11 cellular contexts compared by ENCODE assay signal in genomic region chr6:136719280-136720044, GRCh38.
DNase-seq lines count a peak whose midpoint lies in the region; ATAC-seq and TF ChIP-seq lines count a peak whose summit lies in the region.
"Had no signal": no experiment of that assay in that cellular context is flagged by ENCODE, and none has a peak within 500 bp of the region (broad histone marks: within the 10 kb centered on the region; RNA-seq: fewer than 3 reads in every experiment).

No MANE protein-coding gene starts in this region.

- WGBS in tibial nerve, 2 donors = 64 to 75% methylated on average over 2 of the region's 2 CpGs

- H3K27me3 Mint-ChIP-seq in activated T-helper 2 cell treated with anti-CD3 and anti-CD28 coated beads, Interferon-gamma antibody, Interleukin-2, Interleukin-4, amounts not matched to agents 10 μg/mL and 5 μg/mL and 100 μg/mL, durations not matched to agents 14 hours and 24 hours and 36 hours (ENCODE audit: low read depth) = no peaks in the 10 kb centered on the region
- H3K27me3 Mint-ChIP-seq: brain had no signal

- H3K9me3 Mint-ChIP-seq in activated T-helper 2 cell treated with anti-CD3 and anti-CD28 coated beads, Interferon-gamma antibody, Interleukin-2, Interleukin-4, amounts not matched to agents 10 μg/mL and 5 μg/mL and 100 μg/mL, durations not matched to agents 14 hours and 24 hours and 36 hours = peaks cover 6% of the 10 kb centered on the region

- no peak overlapping the region for H3K4me3 Mint-ChIP-seq in activated T-helper 2 cell treated with anti-CD3 and anti-CD28 coated beads, Interferon-gamma antibody, Interleukin-2, Interleukin-4, amounts not matched to agents 10 μg/mL and 5 μg/mL and 100 μg/mL, durations not matched to agents 14 hours and 24 hours and 36 hours (ENCODE audit: low read depth)

- H3K36me3 ChIP-seq in tibial nerve = no peaks in the 10 kb centered on the region

- DNase-seq in MV-4-11 (lab: John Stamatoyannopoulos, UW) (peak; percentile 61), middle frontal gyrus (ENCODE audit: extremely low spot score, low spot score) (peak; percentile 38), SK-N-DZ (ENCODE audit: low spot score) (no peak), tibial nerve (ENCODE audit: low spot score in 2 of 2) (no peak), GM10266 (ENCODE audit: extremely low spot score) (no peak)
- no peak for DNase-seq in activated T-helper 2 cell treated with anti-CD3 and anti-CD28 coated beads, Interferon-gamma antibody, Interleukin-2, Interleukin-4, amounts not matched to agents 10 μg/mL and 5 μg/mL and 100 μg/mL, durations not matched to agents 14 hours and 24 hours and 36 hours (ENCODE audit: low spot score)
- DNase-seq: PC-9 had no signal

- H3K4me3 ChIP-seq in tibial nerve = no peak overlapping the region
- H3K4me3 ChIP-seq: lung, PC-9 had no signal

- TF ChIP-seq EP300 in tibial nerve (IDR thresholded peaks at IDR 0.05) = no peak

- no peak overlapping the region for H3K27ac ChIP-seq in tibial nerve
- H3K27ac ChIP-seq: PC-9 had no signal

- H3K9me3 ChIP-seq in tibial nerve = peaks cover 0 to 6% (median 0%) of the 10 kb centered on the region in 4 donors

- TF ChIP-seq POLR2A in tibial nerve (IDR thresholded peaks at IDR 0.05) = no peak

- peaks cover 24% of the 10 kb centered on the region for H3K36me3 Mint-ChIP-seq in activated T-helper 2 cell treated with anti-CD3 and anti-CD28 coated beads, Interferon-gamma antibody, Interleukin-2, Interleukin-4, amounts not matched to agents 10 μg/mL and 5 μg/mL and 100 μg/mL, durations not matched to agents 14 hours and 24 hours and 36 hours (ENCODE audit: low read depth)

- TF ChIP-seq CTCF in tibial nerve (IDR thresholded peaks at IDR 0.05) (no peak), GM10266 (IDR thresholded peaks at IDR 0.05; ENCODE audit: control insufficient read depth, insufficient read depth, low read depth, missing control alignments) (no peak)

- H3K4me1 ChIP-seq in tibial nerve = peaks cover 0 to 21% (median 5%) of the 10 kb centered on the region in 4 donors

- peak; percentile 37 for ATAC-seq in GM18519 (IDR thresholded peaks at IDR 0.05; ENCODE audit: low FRiP score, unreplicated experiment)
- ATAC-seq in GM21825 (IDR thresholded peaks at IDR 0.05; ENCODE audit: unreplicated experiment) = peak; percentile 43

- no peak overlapping the region for H3K27ac Mint-ChIP-seq in activated T-helper 2 cell treated with anti-CD3 and anti-CD28 coated beads, Interferon-gamma antibody, Interleukin-2, Interleukin-4, amounts not matched to agents 10 μg/mL and 5 μg/mL and 100 μg/mL, durations not matched to agents 14 hours and 24 hours and 36 hours

- H3K4me1 Mint-ChIP-seq in activated T-helper 2 cell treated with anti-CD3 and anti-CD28 coated beads, Interferon-gamma antibody, Interleukin-2, Interleukin-4, amounts not matched to agents 10 μg/mL and 5 μg/mL and 100 μg/mL, durations not matched to agents 14 hours and 24 hours and 36 hours (ENCODE audit: low read depth) = peaks cover 33% of the 10 kb centered on the region

- intact Hi-C loops in activated T-helper 2 cell treated with anti-CD3 and anti-CD28 coated beads, Interferon-gamma antibody, Interleukin-2, Interleukin-4, amounts not matched to agents 10 μg/mL and 5 μg/mL and 100 μg/mL, durations not matched to agents 14 hours and 24 hours and 36 hours (cut with micrococcal nuclease) = no loop called here

- H3K27me3 ChIP-seq in tibial nerve = no peaks in the 10 kb centered on the region

Comparison
In these comparisons a context has a peak if more than half of its experiments do, and no peak if none do; other contexts are left out.
1. DNase-seq: peak in MV-4-11 (single experiment) and middle frontal gyrus (single experiment); none in SK-N-DZ (single experiment), activated T-helper 2 cell treated with anti-CD3 and anti-CD28 coated beads, Interferon-gamma antibody, Interleukin-2, Interleukin-4, amounts not matched to agents 10 μg/mL and 5 μg/mL and 100 μg/mL, durations not matched to agents 14 hours and 24 hours and 36 hours (single experiment), tibial nerve (0 of 2) and GM10266 (single experiment).